ENCODE assay signal across 18 cellular contexts in the genomic region with DNA sequence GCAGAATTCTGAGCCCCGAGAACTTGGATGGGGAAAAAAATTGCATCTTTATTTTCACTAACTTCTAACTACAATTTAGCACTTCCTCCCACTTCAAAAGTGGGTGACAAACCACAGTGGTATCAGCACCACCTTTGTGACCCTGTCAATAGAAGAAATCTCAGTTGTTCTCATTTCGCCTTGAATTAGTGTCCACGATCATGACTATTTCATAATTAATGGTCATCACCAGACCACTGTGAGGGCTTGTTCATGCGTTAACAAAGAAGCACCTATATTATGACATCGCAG.
DNase-seq lines count a peak whose midpoint lies in the region; ATAC-seq and TF ChIP-seq lines count a peak whose summit lies in the region.
"Had no signal": no experiment of that assay in that cellular context is flagged by ENCODE, and none has a peak within 500 bp of the region (broad histone marks: within the 10 kb centered on the region; RNA-seq: fewer than 3 reads in every experiment).

No MANE protein-coding gene starts in this region.

- POLR2A ChIA-PET in CD4-positive, alpha-beta T cell (lab: Charles Lee), result no interaction called here
- POLR2A ChIA-PET in activated naive CD8-positive, alpha-beta T cell treated with anti-CD3 and anti-CD28 coated beads, Interleukin-2, amount 10 ng/mL, durations not matched to agents 7 days and 5 days (lab: Charles Lee), result no interaction called here

- CTCF ChIA-PET in CD4-positive, alpha-beta T cell (lab: Charles Lee), result no interaction called here

- peaks cover 19% of the 10 kb centered on the region for H3K4me1 ChIP-seq in body of pancreas
- no peaks in the 10 kb centered on the region for H3K4me1 ChIP-seq in right lobe of liver

- H3K27me3 Mint-ChIP-seq in CD4-positive, alpha-beta T cell, result peaks cover 4% of the 10 kb centered on the region
- H3K27me3 Mint-ChIP-seq in activated naive CD8-positive, alpha-beta T cell treated with anti-CD3 and anti-CD28 coated beads, Interleukin-2, amount 10 ng/mL, durations not matched to agents 7 days and 5 days, result peaks cover 58% of the 10 kb centered on the region
- H3K27me3 Mint-ChIP-seq in nephron (ENCODE audit: low read depth), result no peaks in the 10 kb centered on the region

- TF ChIP-seq CTCF in CD4-positive, alpha-beta T cell (IDR thresholded peaks at IDR 0.05), result no peak
- no peak for TF ChIP-seq CTCF in nephron (IDR thresholded peaks at IDR 0.05; ENCODE audit: unreplicated experiment in 3 of 3)
- TF ChIP-seq CTCF in body of pancreas (IDR thresholded peaks at IDR 0.05), result no peak
- no peak for TF ChIP-seq CTCF in right lobe of liver (IDR thresholded peaks at IDR 0.05)

- no peaks in the 10 kb centered on the region for H3K9me3 ChIP-seq in CD4-positive, alpha-beta T cell (ENCODE audit: control insufficient read depth, low read length)
- H3K9me3 ChIP-seq in body of pancreas (no peaks in the 10 kb centered on the region), right lobe of liver (no peaks in the 10 kb centered on the region)

- TF ChIP-seq POLR2A in body of pancreas (IDR thresholded peaks at IDR 0.05) (no peak), right lobe of liver (IDR thresholded peaks at IDR 0.05) (no peak)

- WGBS in body of pancreas, 2 donors, result 81 to 91% methylated on average over 5 of the region's 5 CpGs
- 70% methylated on average over 4 of the region's 5 CpGs for WGBS in right lobe of liver (ENCODE audit: insufficient coverage, low coverage, low lambda C conversion rate, missing lambda C conversion rate)

- no peak for DNase-seq in CD4-positive, alpha-beta T cell
- DNase-seq in Jurkat, Clone E6-1 (ENCODE audit: low read depth, low spot score), result peak; percentile 9
- DNase-seq in activated naive CD8-positive, alpha-beta T cell treated with anti-CD3 and anti-CD28 coated beads, Interleukin-2, amount 10 ng/mL, durations not matched to agents 7 days and 5 days, result no peak
- no peak for DNase-seq in activated effector memory CD4-positive, alpha-beta T cell treated with anti-CD3 and anti-CD28 coated beads, Interleukin-2, amount 50 U/mL, for 16 hours
- DNase-seq in body of pancreas (no peak), right lobe of liver (no peak)
- DNase-seq: IMR-90, NCI-H1105, NCI-H146, NCI-H2029 treated with DMSO at 0.1 percent for 48 hours, NCI-H226, NCI-H510A treated with DMSO at 0.1 percent for 48 hours, NCI-H748 treated with DMSO at 0.1 percent for 48 hours, PC-9, SHP77 treated with DMSO at 0.1 percent for 48 hours had no signal

- no peak overlapping the region for H3K27ac Mint-ChIP-seq in CD4-positive, alpha-beta T cell
- H3K27ac Mint-ChIP-seq in activated naive CD8-positive, alpha-beta T cell treated with anti-CD3 and anti-CD28 coated beads, Interleukin-2, amount 10 ng/mL, durations not matched to agents 7 days and 5 days, result no peak overlapping the region
- peak overlapping the region in 2 of 3 experiments; percentile 83 to 93 for H3K27ac Mint-ChIP-seq in nephron

- H3K36me3 ChIP-seq in body of pancreas (replicated peaks in 1 of 2; ENCODE audit: insufficient read depth in 1 of 2, low read depth in 2 of 2) (no peaks in the 10 kb centered on the region), right lobe of liver (no peaks in the 10 kb centered on the region)

- no peak for ATAC-seq in CD4-positive, alpha-beta T cell (ENCODE audit: poor library complexity)
- ATAC-seq in activated naive CD8-positive, alpha-beta T cell treated with anti-CD3 and anti-CD28 coated beads, Interleukin-2, amount 10 ng/mL, durations not matched to agents 7 days and 5 days (ENCODE audit: low read depth), result no peak
- ATAC-seq in body of pancreas (no peak), right lobe of liver (no peak)
- ATAC-seq: HCT116 had no signal

- no peak overlapping the region for H3K4me3 ChIP-seq in Jurkat, Clone E6-1 (ENCODE audit: low read length)
- no peak overlapping the region for H3K4me3 ChIP-seq in body of pancreas
- no peak overlapping the region for H3K4me3 ChIP-seq in right lobe of liver
- H3K4me3 ChIP-seq: PC-9 had no signal

- peaks cover 14% of the 10 kb centered on the region for H3K4me1 Mint-ChIP-seq in CD4-positive, alpha-beta T cell (ENCODE audit: low read depth)
- peaks cover 5% of the 10 kb centered on the region for H3K4me1 Mint-ChIP-seq in activated naive CD8-positive, alpha-beta T cell treated with anti-CD3 and anti-CD28 coated beads, Interleukin-2, amount 10 ng/mL, durations not matched to agents 7 days and 5 days
- peaks cover 50% of the 10 kb centered on the region for H3K4me1 Mint-ChIP-seq in nephron

- no peak overlapping the region for H3K27ac ChIP-seq in CD4-positive, alpha-beta T cell (ENCODE audit: low read depth, low read length)
- peak overlapping the region in 1 of 4 donors; percentile 78 for H3K27ac ChIP-seq in body of pancreas
- no peak overlapping the region for H3K27ac ChIP-seq in right lobe of liver
- H3K27ac ChIP-seq: PC-9, RWPE1 had no signal

- intact Hi-C loops in CD4-positive, alpha-beta T cell (cut with DNase I, micrococcal nuclease), result no loop called here
- intact Hi-C loops in body of pancreas (cut with DNase I), result no loop called here
- intact Hi-C loops in right lobe of liver (cut with DNase I), result no loop called here

- H3K9me3 Mint-ChIP-seq in CD4-positive, alpha-beta T cell, result no peaks in the 10 kb centered on the region
- H3K9me3 Mint-ChIP-seq in activated naive CD8-positive, alpha-beta T cell treated with anti-CD3 and anti-CD28 coated beads, Interleukin-2, amount 10 ng/mL, durations not matched to agents 7 days and 5 days, result peaks cover 4% of the 10 kb centered on the region
- H3K9me3 Mint-ChIP-seq in nephron, result peaks cover 6% of the 10 kb centered on the region

- H3K4me3 Mint-ChIP-seq in CD4-positive, alpha-beta T cell, result peak overlapping the region; percentile 26
- H3K4me3 Mint-ChIP-seq in activated naive CD8-positive, alpha-beta T cell treated with anti-CD3 and anti-CD28 coated beads, Interleukin-2, amount 10 ng/mL, durations not matched to agents 7 days and 5 days, result peak overlapping the region; percentile 13
- no peak overlapping the region for H3K4me3 Mint-ChIP-seq in nephron

- no peaks in the 10 kb centered on the region for H3K36me3 Mint-ChIP-seq in CD4-positive, alpha-beta T cell (ENCODE audit: low read depth)
- no peaks in the 10 kb centered on the region for H3K36me3 Mint-ChIP-seq in activated naive CD8-positive, alpha-beta T cell treated with anti-CD3 and anti-CD28 coated beads, Interleukin-2, amount 10 ng/mL, durations not matched to agents 7 days and 5 days
- H3K36me3 Mint-ChIP-seq in nephron (ENCODE audit: low read depth), result no peaks in the 10 kb centered on the region

- peaks cover under 1% of the 10 kb centered on the region for H3K27me3 ChIP-seq in CD4-positive, alpha-beta T cell (ENCODE audit: control insufficient read depth, insufficient read depth, low read length)
- H3K27me3 ChIP-seq in body of pancreas, result no peaks in the 10 kb centered on the region
- no peaks in the 10 kb centered on the region for H3K27me3 ChIP-seq in right lobe of liver

Comparison
In these comparisons a context has a peak if more than half of its experiments do, and no peak if none do; other contexts are left out.
1. H3K27ac Mint-ChIP-seq: peak in nephron (2 of 3); none in CD4-positive, alpha-beta T cell (single experiment) and activated naive CD8-positive, alpha-beta T cell treated with anti-CD3 and anti-CD28 coated beads, Interleukin-2, amount 10 ng/mL, durations not matched to agents 7 days and 5 days (single experiment).
2. H3K4me3 Mint-ChIP-seq: peak in CD4-positive, alpha-beta T cell (single experiment) and activated naive CD8-positive, alpha-beta T cell treated with anti-CD3 and anti-CD28 coated beads, Interleukin-2, amount 10 ng/mL, durations not matched to agents 7 days and 5 days (single experiment); none in nephron (0 of 3).